ENCODE assay signal across 22 cellular contexts in genomic region chrY:11022734-11023133, GRCh38.
DNase-seq lines count a peak whose midpoint lies in the region; ATAC-seq, FAIRE-seq and TF ChIP-seq lines count a peak whose summit lies in the region.
"Had no signal": no experiment of that assay in that cellular context is flagged by ENCODE, and none has a peak within 500 bp of the region (broad histone marks: within the 10 kb centered on the region; RNA-seq: fewer than 3 reads in every experiment).

No MANE protein-coding gene starts in this region.

- H3K23ac ChIP-seq in IMR-90 (ENCODE audit: low read depth, low read length), result no peak overlapping the region

- dilution Hi-C loops in IMR-90 (cut with HindIII; ENCODE audit: low sequenced_read_pairs, unreplicated experiment), result no loop called here

- peaks cover 24% of the 10 kb centered on the region for H3K36me3 Mint-ChIP-seq in activated T-helper 2 cell treated with anti-CD3 and anti-CD28 coated beads, Interferon-gamma antibody, Interleukin-2, Interleukin-4, amounts not matched to agents 10 μg/mL and 5 μg/mL and 100 μg/mL, durations not matched to agents 14 hours and 24 hours and 36 hours (ENCODE audit: low read depth)

- peaks cover 3% of the 10 kb centered on the region; the same call in 1 of the 2 replicates for H3K9me3 ChIP-seq in IMR-90 (ENCODE audit: control insufficient read depth, insufficient read depth, low read length)
- no peaks in the 10 kb centered on the region for H3K9me3 ChIP-seq in upper lobe of right lung
- no peaks in the 10 kb centered on the region for H3K9me3 ChIP-seq in esophagus muscularis mucosa
- H3K9me3 ChIP-seq: A549; BLaER1 treated with 17β-estradiol and CSF1 and Interleukin-3, amounts not matched to agents 10 nM and 100 nM; Caco-2 had no signal

- DNase-seq in IMR-90, result no peak
- no peak for DNase-seq in foreskin keratinocyte
- DNase-seq in upper lobe of right lung, result no peak
- DNase-seq in esophagus muscularis mucosa (ENCODE audit: extremely low spot score), result no peak
- no peak for DNase-seq in activated T-helper 2 cell treated with anti-CD3 and anti-CD28 coated beads, Interferon-gamma antibody, Interleukin-2, Interleukin-4, amounts not matched to agents 10 μg/mL and 5 μg/mL and 100 μg/mL, durations not matched to agents 14 hours and 24 hours and 36 hours (ENCODE audit: low spot score)
- DNase-seq in GM12891 (ENCODE audit: insufficient read length, low spot score), result no peak
- DNase-seq: AML-193; Caco-2; Calu3; CD4-positive, alpha-beta T cell; CD8-positive, alpha-beta T cell; DMS79 treated with DMSO at 0.1 percent for 48 hours; GF-D8 had no signal

- POLR2A ChIA-PET in IMR-90 (lab: Charles Lee; ENCODE audit: unreplicated experiment), result no interaction called here

- H3K9me3 Mint-ChIP-seq in activated T-helper 2 cell treated with anti-CD3 and anti-CD28 coated beads, Interferon-gamma antibody, Interleukin-2, Interleukin-4, amounts not matched to agents 10 μg/mL and 5 μg/mL and 100 μg/mL, durations not matched to agents 14 hours and 24 hours and 36 hours, result peaks cover 91% of the 10 kb centered on the region

- H3K4me2 ChIP-seq in IMR-90 (ENCODE audit: low read depth, low read length), result no peak overlapping the region
- H3K4me2 ChIP-seq: A549; BLaER1 treated with 17β-estradiol and CSF1 and Interleukin-3, amounts not matched to agents 10 nM and 100 nM had no signal

- no peak overlapping the region for H3K14ac ChIP-seq in IMR-90 (replicated peaks; ENCODE audit: low read depth, low read length)

- H2BK120ac ChIP-seq in IMR-90 (ENCODE audit: low read depth, low read length), result no peak overlapping the region

- no peak for FAIRE-seq in GM12891 (lab: Jason Lieb, UNC)
- FAIRE-seq: A549, D721Med, G401.6, GM12892, GM18507 had no signal

- no peak overlapping the region for H2AFZ ChIP-seq in IMR-90 (replicated peaks; ENCODE audit: low read length, poor library complexity)

- H3K4me1 ChIP-seq in IMR-90 (ENCODE audit: control insufficient read depth, insufficient read depth, low read length) (no peaks in the 10 kb centered on the region), foreskin keratinocyte (no peaks in the 10 kb centered on the region), upper lobe of right lung (no peaks in the 10 kb centered on the region), esophagus muscularis mucosa (no peaks in the 10 kb centered on the region)
- H3K4me1 ChIP-seq: A549; BLaER1 treated with 17β-estradiol and CSF1 and Interleukin-3, amounts not matched to agents 10 nM and 100 nM; Caco-2 had no signal

- H4K91ac ChIP-seq in IMR-90 (ENCODE audit: insufficient read depth, low read depth, low read length), result no peak overlapping the region

- H3K4me3 ChIP-seq in IMR-90 (ENCODE audit: insufficient read depth, low read depth, low read length) (no peak overlapping the region), upper lobe of right lung (no peak overlapping the region), esophagus muscularis mucosa (no peak overlapping the region)
- H3K4me3 ChIP-seq: A549; BLaER1 treated with 17β-estradiol and CSF1 and Interleukin-3, amounts not matched to agents 10 nM and 100 nM had no signal

- BruUV-seq in IMR-90 (replicated peaks; lab: Mats Ljungman, UMichigan), result no TSS peak

- CTCF ChIA-PET in IMR-90 (lab: Yijun Ruan, JAX), result no interaction called here

- no peak for TF ChIP-seq EP300 in esophagus muscularis mucosa (IDR thresholded peaks at IDR 0.05)

- no peak overlapping the region for H3K27ac ChIP-seq in IMR-90 (ENCODE audit: insufficient read depth, low read length)
- H3K27ac ChIP-seq in foreskin keratinocyte, result no peak overlapping the region
- no peak overlapping the region for H3K27ac ChIP-seq in upper lobe of right lung
- H3K27ac ChIP-seq in esophagus muscularis mucosa (replicated peaks in 1 of 4), result no peak overlapping the region
- H3K27ac ChIP-seq: 22Rv1; A549; BLaER1 treated with 17β-estradiol and CSF1 and Interleukin-3, amounts not matched to agents 10 nM and 100 nM; C4-2B had no signal

- in situ Hi-C loops in IMR-90 (cut with MboI; ENCODE audit: low sequenced_read_pairs), result no loop called here

- no peak overlapping the region for H3K18ac ChIP-seq in IMR-90 (ENCODE audit: low read depth, low read length)

- no peaks in the 10 kb centered on the region for H3K36me3 ChIP-seq in IMR-90 (ENCODE audit: control insufficient read depth, insufficient read depth, low read length)
- no peaks in the 10 kb centered on the region for H3K36me3 ChIP-seq in upper lobe of right lung
- no peaks in the 10 kb centered on the region for H3K36me3 ChIP-seq in esophagus muscularis mucosa
- H3K36me3 ChIP-seq: BLaER1 treated with 17β-estradiol and CSF1 and Interleukin-3, amounts not matched to agents 10 nM and 100 nM had no signal

- no peak overlapping the region for H3K27ac Mint-ChIP-seq in activated T-helper 2 cell treated with anti-CD3 and anti-CD28 coated beads, Interferon-gamma antibody, Interleukin-2, Interleukin-4, amounts not matched to agents 10 μg/mL and 5 μg/mL and 100 μg/mL, durations not matched to agents 14 hours and 24 hours and 36 hours
- H3K27ac Mint-ChIP-seq: B cell; CD4-positive, alpha-beta T cell; CD8-positive, alpha-beta T cell had no signal

- no peak for TF ChIP-seq CTCF in IMR-90 (conservative IDR thresholded peaks at IDR 0.05; ENCODE audit: low read depth, low read length)
- no peak for TF ChIP-seq CTCF in foreskin keratinocyte (conservative IDR thresholded peaks at IDR 0.05)
- TF ChIP-seq CTCF in upper lobe of right lung (IDR thresholded peaks at IDR 0.05), result no peak
- no peak for TF ChIP-seq CTCF in esophagus muscularis mucosa (IDR thresholded peaks at IDR 0.05)

- H3K27me3 Mint-ChIP-seq in activated T-helper 2 cell treated with anti-CD3 and anti-CD28 coated beads, Interferon-gamma antibody, Interleukin-2, Interleukin-4, amounts not matched to agents 10 μg/mL and 5 μg/mL and 100 μg/mL, durations not matched to agents 14 hours and 24 hours and 36 hours (ENCODE audit: low read depth), result no peaks in the 10 kb centered on the region
- H3K27me3 Mint-ChIP-seq: B cell; CD4-positive, alpha-beta T cell had no signal

- no peak for TF ChIP-seq RAD21 in IMR-90 (IDR thresholded peaks at IDR 0.05; ENCODE audit: low read length)

- H4K20me1 ChIP-seq in IMR-90 (ENCODE audit: insufficient read depth, low read length), result no peaks in the 10 kb centered on the region
- H4K20me1 ChIP-seq: BLaER1 treated with 17β-estradiol and CSF1 and Interleukin-3, amounts not matched to agents 10 nM and 100 nM had no signal

- no peak overlapping the region for H3K9ac ChIP-seq in IMR-90 (ENCODE audit: low read depth, low read length)
- H3K9ac ChIP-seq: BLaER1 treated with 17β-estradiol and CSF1 and Interleukin-3, amounts not matched to agents 10 nM and 100 nM had no signal

- H3K79me1 ChIP-seq in IMR-90 (ENCODE audit: low read depth in 1 of 2, low read length in 2 of 2), result no peaks in the 10 kb centered on the region

- WGBS in IMR-90 (ENCODE audit: extremely low coverage in 2 of 2, insufficient read length in 1 of 2), 2 experiments, result no CpG with 5 or more reads among the region's 1 CpG
- no CpG with 5 or more reads among the region's 1 CpG for WGBS in esophagus muscularis mucosa

- no peak for ATAC-seq in IMR-90 (ENCODE audit: low read depth)
- peak; percentile 27 for ATAC-seq in foreskin keratinocyte
- ATAC-seq in upper lobe of right lung, result peak; percentile 65
- ATAC-seq: CD8-positive, alpha-beta T cell had no signal

- no peak overlapping the region for H3K4ac ChIP-seq in IMR-90 (ENCODE audit: low read depth, low read length)

- no peaks in the 10 kb centered on the region for H3K9me1 ChIP-seq in IMR-90 (ENCODE audit: insufficient read depth, low read length)

- H3K4me3 Mint-ChIP-seq in activated T-helper 2 cell treated with anti-CD3 and anti-CD28 coated beads, Interferon-gamma antibody, Interleukin-2, Interleukin-4, amounts not matched to agents 10 μg/mL and 5 μg/mL and 100 μg/mL, durations not matched to agents 14 hours and 24 hours and 36 hours (ENCODE audit: low read depth), result no peak overlapping the region
- H3K4me3 Mint-ChIP-seq: B cell; CD4-positive, alpha-beta T cell; CD8-positive, alpha-beta T cell had no signal

- H2AK9ac ChIP-seq in IMR-90 (replicated peaks; ENCODE audit: low read depth, low read length, poor library complexity), result no peak overlapping the region

- intact Hi-C loops in IMR-90 (cut with micrococcal nuclease) (no loop called here), upper lobe of right lung (cut with DNase I) (no loop called here), esophagus muscularis mucosa (cut with DNase I) (no loop called here)
- intact Hi-C loops in activated T-helper 2 cell treated with anti-CD3 and anti-CD28 coated beads, Interferon-gamma antibody, Interleukin-2, Interleukin-4, amounts not matched to agents 10 μg/mL and 5 μg/mL and 100 μg/mL, durations not matched to agents 14 hours and 24 hours and 36 hours (cut with micrococcal nuclease), result no loop called here

- H2BK20ac ChIP-seq in IMR-90 (ENCODE audit: low read depth, low read length), result no peak overlapping the region

- H4K8ac ChIP-seq in IMR-90 (ENCODE audit: low read depth in 2 of 2, low read length in 2 of 2), result no peak overlapping the region

- no peak overlapping the region for H2BK15ac ChIP-seq in IMR-90 (ENCODE audit: low read depth, low read length)

- peak overlapping the region; percentile 80 for H2BK5ac ChIP-seq in IMR-90 (ENCODE audit: low read depth, low read length, poor library complexity, severe bottlenecking)

- no peak overlapping the region for H3K56ac ChIP-seq in IMR-90 (ENCODE audit: extremely low read depth, insufficient read depth, low read length)

- H4K5ac ChIP-seq in IMR-90 (ENCODE audit: low read depth, low read length), result no peak overlapping the region

- H2AK5ac ChIP-seq in IMR-90 (ENCODE audit: low read depth, low read length), result no peak overlapping the region

- no peaks in the 10 kb centered on the region for H3K4me1 Mint-ChIP-seq in activated T-helper 2 cell treated with anti-CD3 and anti-CD28 coated beads, Interferon-gamma antibody, Interleukin-2, Interleukin-4, amounts not matched to agents 10 μg/mL and 5 μg/mL and 100 μg/mL, durations not matched to agents 14 hours and 24 hours and 36 hours (ENCODE audit: low read depth)
- H3K4me1 Mint-ChIP-seq: B cell had no signal

- no peak for TF ChIP-seq POLR2A in IMR-90 (IDR thresholded peaks at IDR 0.05; ENCODE audit: low read depth, low read length)
- TF ChIP-seq POLR2A in esophagus muscularis mucosa (IDR thresholded peaks at IDR 0.05; ENCODE audit: low read depth), result no peak
- TF ChIP-seq POLR2A in GM12891 (IDR thresholded peaks at IDR 0.05; ENCODE audit: low read depth, low read length), result no peak

- H3K27me3 ChIP-seq in IMR-90 (ENCODE audit: control insufficient read depth, insufficient read depth, low read length) (no peaks in the 10 kb centered on the region), foreskin keratinocyte (no peaks in the 10 kb centered on the region), upper lobe of right lung (no peaks in the 10 kb centered on the region), esophagus muscularis mucosa (no peaks in the 10 kb centered on the region)
- H3K27me3 ChIP-seq: BLaER1 treated with 17β-estradiol and CSF1 and Interleukin-3, amounts not matched to agents 10 nM and 100 nM had no signal

TF ChIP-seq in GM12891, 5 proteins besides CTCF, POLR2A, EP300 and RAD21 (continues in another document):
- TF ChIP-seq SPI1 (IDR thresholded peaks at IDR 0.05; ENCODE audit: low read depth, low read length), result no peak
- no peak for TF ChIP-seq POLR2AphosphoS5 (IDR thresholded peaks at IDR 0.05; ENCODE audit: low read depth, low read length)
- TF ChIP-seq POU2F2 (IDR thresholded peaks at IDR 0.05; ENCODE audit: low read depth, low read length), result no peak
- TF ChIP-seq PAX5 (IDR thresholded peaks at IDR 0.05; ENCODE audit: insufficient read depth, low read length, severe bottlenecking), result no peak
